27 cellular contexts compared by ENCODE assay signal in genomic region chr13:59782696-59783095, GRCh38.
"Had no signal": no experiment of that assay in that cellular context is flagged by ENCODE, and none has a peak within 500 bp of the region (broad histone marks: within the 10 kb centered on the region; RNA-seq: fewer than 3 reads in every experiment).

No MANE protein-coding gene starts in this region.

- H3K4me3 Mint-ChIP-seq: naive thymus-derived CD4-positive, alpha-beta T cell; natural killer cell treated with Interleukin-12 subunit alpha and Interleukin-12 subunit beta and Interleukin-15 and Interleukin-18, amount 100 ng/mL, for 72 hours; neural crest cell; stimulated activated naive B cell treated with anti-CD40 and anti-IgM and Interleukin-4, amounts not matched to agents 10 μg/mL and 1 μg/mL and 100 μg/mL, for 72 hours had no signal

- H3K27me3 ChIP-seq: heart right ventricle, hepatocyte, right atrium auricular region, right lobe of liver, stomach, tibial artery, uterus had no signal

- H3K4me3 ChIP-seq: heart right ventricle, hepatocyte, left ventricle myocardium inferior, lung, mucosa of descending colon, right atrium auricular region, right lobe of liver, skin epidermis, stomach, thoracic aorta, tibial artery, uterus had no signal

- H3K4me1 ChIP-seq: heart right ventricle, left ventricle myocardium inferior, parathyroid adenoma, right atrium auricular region, right lobe of liver, stomach, tibial artery, uterus had no signal

- H3K27ac Mint-ChIP-seq: naive thymus-derived CD4-positive, alpha-beta T cell; natural killer cell treated with Interleukin-12 subunit alpha and Interleukin-12 subunit beta and Interleukin-15 and Interleukin-18, amount 100 ng/mL, for 72 hours; stimulated activated naive B cell treated with anti-CD40 and anti-IgM and Interleukin-4, amounts not matched to agents 10 μg/mL and 1 μg/mL and 100 μg/mL, for 72 hours had no signal

- H3K36me3 Mint-ChIP-seq: naive thymus-derived CD4-positive, alpha-beta T cell; natural killer cell treated with Interleukin-12 subunit alpha and Interleukin-12 subunit beta and Interleukin-15 and Interleukin-18, amount 100 ng/mL, for 72 hours; stimulated activated naive B cell treated with anti-CD40 and anti-IgM and Interleukin-4, amounts not matched to agents 10 μg/mL and 1 μg/mL and 100 μg/mL, for 72 hours had no signal

- H3K27me3 Mint-ChIP-seq: naive thymus-derived CD4-positive, alpha-beta T cell; natural killer cell treated with Interleukin-12 subunit alpha and Interleukin-12 subunit beta and Interleukin-15 and Interleukin-18, amount 100 ng/mL, for 72 hours; stimulated activated naive B cell treated with anti-CD40 and anti-IgM and Interleukin-4, amounts not matched to agents 10 μg/mL and 1 μg/mL and 100 μg/mL, for 72 hours had no signal

- H3K27ac ChIP-seq: heart right ventricle, hepatocyte, left ventricle myocardium inferior, parathyroid adenoma, right atrium auricular region, right lobe of liver, stomach, thoracic aorta, tibial artery, uterus had no signal

- H3K9me3 Mint-ChIP-seq: naive thymus-derived CD4-positive, alpha-beta T cell; natural killer cell treated with Interleukin-12 subunit alpha and Interleukin-12 subunit beta and Interleukin-15 and Interleukin-18, amount 100 ng/mL, for 72 hours; neural crest cell; stimulated activated naive B cell treated with anti-CD40 and anti-IgM and Interleukin-4, amounts not matched to agents 10 μg/mL and 1 μg/mL and 100 μg/mL, for 72 hours had no signal

- DNase-seq: heart right ventricle; islet precursor cell; left ventricle myocardium inferior; mesendoderm; midbrain; mucosa of descending colon; naive thymus-derived CD4-positive, alpha-beta T cell; nucleus accumbens; right lobe of liver; stimulated activated CD4-positive, alpha-beta T cell treated with anti-CD3 and anti-CD28 coated beads, Interleukin-12 subunit alpha, Interleukin-12 subunit beta, amount 100 ng/mL, for 4 hours; stimulated activated CD4-positive, alpha-beta T cell treated with anti-CD3 and anti-CD28 coated beads, Interleukin-15, amount 100 ng/mL, for 24 hours; stimulated activated CD4-positive, alpha-beta T cell treated with anti-CD3 and anti-CD28 coated beads, Interleukin-2, amount 100 ng/mL, for 24 hours; stimulated activated CD4-positive, alpha-beta T cell treated with anti-CD3 and anti-CD28 coated beads, Interleukin-4, amount 100 ng/mL, for 1 hour; stimulated activated naive B cell treated with anti-CD40 and anti-IgM and Interleukin-4, amounts not matched to agents 10 μg/mL and 1 μg/mL and 100 μg/mL, for 72 hours; stimulated activated naive CD8-positive, alpha-beta T cell treated with anti-CD3 and anti-CD28 coated beads, Interleukin-15, Interleukin-2, amounts not matched to agents 100 U/mL and 50 U/mL, for 24 hours; stomach; tibial artery; trophoblast cell; uterus had no signal

- H3K4me1 Mint-ChIP-seq: naive thymus-derived CD4-positive, alpha-beta T cell; neural crest cell; stimulated activated naive B cell treated with anti-CD40 and anti-IgM and Interleukin-4, amounts not matched to agents 10 μg/mL and 1 μg/mL and 100 μg/mL, for 72 hours had no signal

- ATAC-seq: heart right ventricle; mucosa of descending colon; naive thymus-derived CD4-positive, alpha-beta T cell; natural killer cell treated with Interleukin-12 subunit alpha and Interleukin-12 subunit beta and Interleukin-15 and Interleukin-18, amount 100 ng/mL, for 72 hours; right lobe of liver; stimulated activated naive B cell treated with anti-CD40 and anti-IgM and Interleukin-4, amounts not matched to agents 10 μg/mL and 1 μg/mL and 100 μg/mL, for 72 hours; stimulated activated naive CD8-positive, alpha-beta T cell treated with anti-CD3 and anti-CD28 coated beads, Interleukin-15, Interleukin-2, amounts not matched to agents 100 U/mL and 50 U/mL, for 24 hours had no signal

- H3K36me3 ChIP-seq: heart right ventricle, left ventricle myocardium inferior, right atrium auricular region, right lobe of liver, stomach, thoracic aorta, tibial artery, uterus had no signal

- H3K9me3 ChIP-seq: heart right ventricle, left ventricle myocardium inferior, mucosa of descending colon, right atrium auricular region, right lobe of liver, stomach, thoracic aorta, tibial artery, uterus had no signal
